In the genomic region with DNA sequence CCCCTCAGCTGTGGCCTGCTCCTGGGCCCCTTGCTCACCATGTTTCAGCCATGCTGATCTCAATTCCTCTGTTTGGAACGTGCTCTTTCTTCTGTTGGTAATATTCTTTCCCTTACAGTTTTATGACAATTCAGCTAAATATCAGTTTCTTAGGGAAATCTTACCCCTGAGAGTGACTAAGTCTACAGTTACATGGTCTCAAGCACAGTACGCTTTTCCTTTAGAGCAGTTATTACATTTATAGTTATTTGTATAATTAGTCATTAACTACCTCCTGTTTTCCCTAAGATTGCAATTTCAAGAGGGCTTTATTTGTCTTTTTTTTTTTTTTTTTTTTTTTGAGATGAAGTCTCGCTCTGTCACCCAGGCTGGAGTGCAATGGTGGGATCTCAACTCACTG, we compare ENCODE assay signal across 20 cellular contexts. TPM values are rescaled to one million over a fixed set of nuclear protein-coding genes. Genes with fewer than 3 reads are reported as not detected.
A peak's percentile ranks its signal among the peaks of the same experiment; 100 is the strongest.
DNase-seq lines count a peak whose midpoint lies in the region; ATAC-seq and TF ChIP-seq lines count a peak whose summit lies in the region.
"Had no signal": no experiment of that assay in that cellular context is flagged by ENCODE, and none has a peak within 500 bp of the region (broad histone marks: within the 10 kb centered on the region; RNA-seq: fewer than 3 reads in every experiment).

No MANE protein-coding gene starts in this region.

- no peak overlapping the region for H2BK12ac ChIP-seq in H9 (ENCODE audit: insufficient read length, low read depth, low read length)

- H3K4me3 ChIP-seq in BLaER1 = no peak overlapping the region
- H3K4me3 ChIP-seq: K562 had no signal

- no peak overlapping the region for H2BK20ac ChIP-seq in H9 (ENCODE audit: low read depth, low read length, poor library complexity, severe bottlenecking)

- H3K27ac ChIP-seq in BLaER1 (no peak overlapping the region), H9 (ENCODE audit: insufficient read length, low read depth, low read length) (no peak overlapping the region)
- H3K27ac ChIP-seq: HL-60 had no signal

- no peaks in the 10 kb centered on the region for H3K23me2 ChIP-seq in H9 (ENCODE audit: insufficient read length, low read depth, low read length, poor library complexity, severe bottlenecking)

- H3K9me3 Mint-ChIP-seq in H9 (no peaks in the 10 kb centered on the region), memory B cell (no peaks in the 10 kb centered on the region), progenitor cell of endocrine pancreas (ENCODE audit: low read depth) (no peaks in the 10 kb centered on the region)
- no peaks in the 10 kb centered on the region for H3K9me3 Mint-ChIP-seq in T-helper 2 cell treated with Interferon-gamma antibody and Interleukin-4, amounts not matched to agents 5 μg/mL and 100 μg/mL, for 36 hours
- H3K9me3 Mint-ChIP-seq: CD4-positive, CD25-positive, alpha-beta regulatory T cell; CD8-positive, alpha-beta memory T cell had no signal

- no peaks in the 10 kb centered on the region for H3K79me1 ChIP-seq in H9 (ENCODE audit: insufficient read depth, low read depth, low read length, poor library complexity, severe bottlenecking)

- no peak overlapping the region for H2AFZ ChIP-seq in H9 (ENCODE audit: low read length)

- H3K9me3 ChIP-seq in BLaER1 = no peaks in the 10 kb centered on the region
- H3K9me3 ChIP-seq in H9 (ENCODE audit: control insufficient read depth, low read depth, low read length) = no peaks in the 10 kb centered on the region

- H4K20me1 ChIP-seq in BLaER1 (no peaks in the 10 kb centered on the region), H9 (ENCODE audit: control insufficient read depth, insufficient read depth, insufficient read length) (no peaks in the 10 kb centered on the region)

- no peak overlapping the region for H3K4me3 Mint-ChIP-seq in H9
- H3K4me3 Mint-ChIP-seq in memory B cell = no peak overlapping the region
- no peak overlapping the region for H3K4me3 Mint-ChIP-seq in progenitor cell of endocrine pancreas (ENCODE audit: low read depth)
- H3K4me3 Mint-ChIP-seq in T-helper 2 cell treated with Interferon-gamma antibody and Interleukin-4, amounts not matched to agents 5 μg/mL and 100 μg/mL, for 36 hours = no peak overlapping the region
- H3K4me3 Mint-ChIP-seq: B cell; CD4-positive, CD25-positive, alpha-beta regulatory T cell; CD8-positive, alpha-beta memory T cell had no signal

- H3K27me3 Mint-ChIP-seq in H9 (ENCODE audit: low read depth) (no peaks in the 10 kb centered on the region), memory B cell (peaks cover 7% of the 10 kb centered on the region), progenitor cell of endocrine pancreas (no peaks in the 10 kb centered on the region)
- H3K27me3 Mint-ChIP-seq in T-helper 2 cell treated with Interferon-gamma antibody and Interleukin-4, amounts not matched to agents 5 μg/mL and 100 μg/mL, for 36 hours (ENCODE audit: low read depth) = no peaks in the 10 kb centered on the region
- H3K27me3 Mint-ChIP-seq: B cell; CD4-positive, CD25-positive, alpha-beta regulatory T cell had no signal

- H3K36me3 Mint-ChIP-seq in H9 (ENCODE audit: insufficient read depth in 1 of 3, low read depth in 3 of 3) (no peaks in the 10 kb centered on the region), memory B cell (no peaks in the 10 kb centered on the region), progenitor cell of endocrine pancreas (ENCODE audit: insufficient read depth) (no peaks in the 10 kb centered on the region)
- H3K36me3 Mint-ChIP-seq in T-helper 2 cell treated with Interferon-gamma antibody and Interleukin-4, amounts not matched to agents 5 μg/mL and 100 μg/mL, for 36 hours (ENCODE audit: low read depth) = no peaks in the 10 kb centered on the region
- H3K36me3 Mint-ChIP-seq: CD4-positive, CD25-positive, alpha-beta regulatory T cell had no signal

- H3T11ph ChIP-seq in H9 (ENCODE audit: low read length) = no peak overlapping the region

- no peaks in the 10 kb centered on the region for H3K79me2 ChIP-seq in H9 (ENCODE audit: insufficient read depth, low read length)

- H3K56ac ChIP-seq in H9 (ENCODE audit: insufficient read length, low read depth, low read length) = no peak overlapping the region

- no peak overlapping the region for H3K9ac ChIP-seq in BLaER1
- H3K9ac ChIP-seq in H9 (ENCODE audit: extremely low read depth, insufficient read length, low read length) = no peak overlapping the region

- H3K27ac Mint-ChIP-seq in H9 (peak overlapping the region in 2 of 3 experiments; percentile 2 to 17; a peak in 2 of 7 replicates), memory B cell (peak overlapping the region; percentile 29), progenitor cell of endocrine pancreas (peak overlapping the region; percentile 54)
- H3K27ac Mint-ChIP-seq in T-helper 2 cell treated with Interferon-gamma antibody and Interleukin-4, amounts not matched to agents 5 μg/mL and 100 μg/mL, for 36 hours = no peak overlapping the region
- H3K27ac Mint-ChIP-seq: B cell; CD4-positive, CD25-positive, alpha-beta regulatory T cell; CD8-positive, alpha-beta memory T cell had no signal

- H3K4me2 ChIP-seq in BLaER1 (peak overlapping the region; percentile 89; the same call in 1 of the 2 replicates), H9 (ENCODE audit: insufficient read depth, insufficient read length, low read length) (no peak overlapping the region)

- no peak overlapping the region for H3K23ac ChIP-seq in H9 (ENCODE audit: insufficient read length, low read depth, low read length)

- H3K14ac ChIP-seq in H9 (ENCODE audit: insufficient read depth, low read length) = no peak overlapping the region

- no peak overlapping the region for H3K4ac ChIP-seq in H9 (ENCODE audit: low read depth, low read length)

- no peak overlapping the region for H4K91ac ChIP-seq in H9 (ENCODE audit: insufficient read length, low read depth, low read length)

- no peak overlapping the region for H2BK120ac ChIP-seq in H9 (ENCODE audit: low read depth, low read length, poor library complexity, severe bottlenecking)

- WGBS in H9 (ENCODE audit: extremely low coverage, insufficient read length, low lambda C conversion rate) = no CpG with 5 or more reads among the region's 3 CpGs

- no peak overlapping the region for H3K18ac ChIP-seq in H9 (ENCODE audit: insufficient read length, low read depth, low read length)

- H4K5ac ChIP-seq in H9 (ENCODE audit: insufficient read length, low read depth, low read length) = no peak overlapping the region

- H2BK15ac ChIP-seq in H9 (ENCODE audit: low read depth, low read length) = no peak overlapping the region

- TF ChIP-seq CTCF in H9 (conservative IDR thresholded peaks at IDR 0.05) (no peak), progenitor cell of endocrine pancreas (IDR thresholded peaks at IDR 0.05; ENCODE audit: unreplicated experiment) (no peak)

- H3K4me1 Mint-ChIP-seq in H9 = peaks cover 3 to 6% of the 10 kb centered on the region in 2 experiments
- peaks cover 6% of the 10 kb centered on the region for H3K4me1 Mint-ChIP-seq in memory B cell
- peaks cover 13% of the 10 kb centered on the region for H3K4me1 Mint-ChIP-seq in progenitor cell of endocrine pancreas (ENCODE audit: low read depth)
- H3K4me1 Mint-ChIP-seq in T-helper 2 cell treated with Interferon-gamma antibody and Interleukin-4, amounts not matched to agents 5 μg/mL and 100 μg/mL, for 36 hours (ENCODE audit: low read depth) = peaks cover 6% of the 10 kb centered on the region
- H3K4me1 Mint-ChIP-seq: CD4-positive, CD25-positive, alpha-beta regulatory T cell; CD8-positive, alpha-beta memory T cell had no signal

- no peak overlapping the region for H2BK5ac ChIP-seq in H9 (ENCODE audit: insufficient read length, low read length)

- H3K4me1 ChIP-seq in BLaER1 = peaks cover 44% of the 10 kb centered on the region
- no peaks in the 10 kb centered on the region for H3K4me1 ChIP-seq in H9 (ENCODE audit: insufficient read depth, low read length)

- DNase-seq in H9 (no peak), memory B cell (ENCODE audit: low spot score in 2 of 2) (no peak), progenitor cell of endocrine pancreas (ENCODE audit: low spot score, unreplicated experiment) (no peak), activated gamma-delta T cell treated with Interleukin-2 at 50 U/mL for 16 hours (no peak)
- no peak for DNase-seq in T-helper 2 cell treated with Interferon-gamma antibody and Interleukin-4, amounts not matched to agents 5 μg/mL and 100 μg/mL, for 36 hours (ENCODE audit: low spot score)
- DNase-seq: 8988T; C1 segment of cervical spinal cord; CD4-positive, CD25-positive, alpha-beta regulatory T cell; CD8-positive, alpha-beta memory T cell; COR-L47; DMS 273 treated with DMSO at 0.1 percent for 48 hours; DMS53; DND-41; EL; HCEC 1CT had no signal

- ATAC-seq in memory B cell (ENCODE audit: low read depth) (no peak), GM21515 (IDR thresholded peaks at IDR 0.05; ENCODE audit: unreplicated experiment) (no peak)
- ATAC-seq: K562 had no signal

- no peak overlapping the region for H4K8ac ChIP-seq in H9 (replicated peaks; ENCODE audit: insufficient read length, low read depth, low read length)

- H3K27me3 ChIP-seq in BLaER1 (no peaks in the 10 kb centered on the region), H9 (ENCODE audit: insufficient read depth, low read length) (no peaks in the 10 kb centered on the region)

- H3K36me3 ChIP-seq in BLaER1 = no peaks in the 10 kb centered on the region

- no peak overlapping the region for H2AK5ac ChIP-seq in H9 (ENCODE audit: insufficient read length, low read length)

RNA-seq across cellular contexts. Expression of a gene that starts 23.5 kb away (rescaled TPM):
- 4.5 and 4.6 TPM in 2 replicates for total RNA-seq in H9 (2021)
- 14.8 and 15.1 TPM in 2 replicates for total RNA-seq in progenitor cell of endocrine pancreas
